In the genomic region with DNA sequence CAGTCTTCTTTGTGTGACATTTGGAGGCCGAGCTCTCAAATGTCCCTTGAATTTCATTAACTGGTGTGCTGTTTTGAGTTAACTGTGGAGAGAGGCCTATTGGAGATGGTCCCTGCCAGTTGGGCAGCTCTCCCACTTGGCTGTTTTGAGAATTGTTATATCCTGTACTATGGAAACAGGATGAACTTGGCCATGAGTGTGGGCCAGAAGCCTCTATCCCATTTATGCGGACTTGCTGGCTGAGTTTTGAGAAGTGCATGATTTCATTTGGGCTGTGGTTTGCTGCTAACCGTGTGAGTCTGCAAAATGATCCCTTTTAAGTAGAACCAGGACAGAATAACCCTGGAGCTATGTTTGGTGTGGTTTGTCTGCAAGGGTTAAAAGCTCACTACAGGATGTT, we compare ENCODE assay signal across 10 cellular contexts.
DNase-seq lines count a peak whose midpoint lies in the region; ATAC-seq and TF ChIP-seq lines count a peak whose summit lies in the region.
"Had no signal": no experiment of that assay in that cellular context is flagged by ENCODE, and none has a peak within 500 bp of the region (broad histone marks: within the 10 kb centered on the region; RNA-seq: fewer than 3 reads in every experiment).

No MANE protein-coding gene starts in this region.

- H3K4me3 ChIP-seq in ACC112 (ENCODE audit: low read depth, low read length) (no peak overlapping the region), neuronal stem cell (ENCODE audit: low read length in 2 of 2) (no peak overlapping the region), MM.1S (ENCODE audit: low read length) (no peak overlapping the region)

- H3K27me3 ChIP-seq in ACC112 (ENCODE audit: insufficient read depth, low read length) (no peaks in the 10 kb centered on the region), neuronal stem cell (ENCODE audit: control insufficient read depth in 3 of 3, insufficient read depth in 3 of 3, low read depth in 1 of 3, low read length in 3 of 3) (no peaks in the 10 kb centered on the region), MM.1S (replicated peaks; ENCODE audit: insufficient read depth, low read length) (no peaks in the 10 kb centered on the region)

- H3K4me1 ChIP-seq in ACC112 (ENCODE audit: control insufficient read depth, insufficient read depth, low read length, unreplicated experiment) = peaks cover 16% of the 10 kb centered on the region
- H3K4me1 ChIP-seq in neuronal stem cell (ENCODE audit: control insufficient read depth in 2 of 2, insufficient read depth in 1 of 2, low read depth in 1 of 2, low read length in 2 of 2) = peaks cover 7% of the 10 kb centered on the region in 2 donors
- H3K4me1 ChIP-seq in MM.1S (ENCODE audit: low read length) = no peaks in the 10 kb centered on the region

- no peaks in the 10 kb centered on the region for H3K9me2 ChIP-seq in MM.1S (replicated peaks; ENCODE audit: insufficient read depth, low read length)

- H3K79me1 ChIP-seq in neuronal stem cell (ENCODE audit: low read depth, low read length) = peaks cover under 1% of the 10 kb centered on the region

- H3K9ac ChIP-seq in neuronal stem cell (ENCODE audit: low read depth, low read length, poor library complexity) = no peak overlapping the region
- no peak overlapping the region for H3K9ac ChIP-seq in MM.1S (ENCODE audit: low read length)

- no peak for TF ChIP-seq CTCF in MM.1S (IDR thresholded peaks at IDR 0.05; ENCODE audit: low read length)

- H3K4me2 ChIP-seq in neuronal stem cell (ENCODE audit: insufficient read depth, low read length, poor library complexity, severe bottlenecking) (no peak overlapping the region), MM.1S (ENCODE audit: low read depth, low read length) (no peak overlapping the region)

- H3F3A ChIP-seq in MM.1S (ENCODE audit: insufficient read depth, low read length) = no peaks in the 10 kb centered on the region

- H3K36me3 ChIP-seq in ACC112 (ENCODE audit: insufficient read depth, low read length) (no peaks in the 10 kb centered on the region), neuronal stem cell (replicated peaks in 1 of 2; ENCODE audit: control insufficient read depth in 2 of 2, insufficient read depth in 2 of 2, low read length in 2 of 2) (no peaks in the 10 kb centered on the region), MM.1S (replicated peaks; ENCODE audit: insufficient read depth, low read length) (no peaks in the 10 kb centered on the region)

- no peak overlapping the region for H4K91ac ChIP-seq in neuronal stem cell (ENCODE audit: low read depth, low read length, poor library complexity)

- H4K20me1 ChIP-seq in MM.1S (ENCODE audit: insufficient read depth, low read length) = no peaks in the 10 kb centered on the region

- H3K9me3 ChIP-seq in neuronal stem cell (replicated peaks in 1 of 2; ENCODE audit: control insufficient read depth in 2 of 2, insufficient read depth in 1 of 2, low read depth in 1 of 2, low read length in 2 of 2) (no peaks in the 10 kb centered on the region), MM.1S (replicated peaks; ENCODE audit: insufficient read depth, low read length) (no peaks in the 10 kb centered on the region)

- H2AFZ ChIP-seq in ACC112 (ENCODE audit: low read length, unreplicated experiment) (no peak overlapping the region), neuronal stem cell (ENCODE audit: low read length) (peak overlapping the region; percentile 24), MM.1S (ENCODE audit: low read length) (no peak overlapping the region)

- H3K79me2 ChIP-seq in ACC112 (ENCODE audit: control insufficient read depth, insufficient read depth, low read length, unreplicated experiment) (peaks cover 3% of the 10 kb centered on the region), MM.1S (ENCODE audit: low read length) (peaks cover 3% of the 10 kb centered on the region; the same call in 1 of the 2 replicates)

- no CpG with 5 or more reads among the region's 3 CpGs for WGBS in neuronal stem cell (ENCODE audit: extremely low coverage in 2 of 2, insufficient read length in 2 of 2, insufficient replicate concordance in 1 of 2), 2 donors

- H3K4ac ChIP-seq in neuronal stem cell (ENCODE audit: low read length) = no peak overlapping the region

- no peak overlapping the region for H3K23ac ChIP-seq in neuronal stem cell (ENCODE audit: low read depth, low read length, poor library complexity)

- no peak overlapping the region for H4K8ac ChIP-seq in neuronal stem cell (ENCODE audit: low read depth, low read length)

- H3K27ac ChIP-seq in ACC112 (ENCODE audit: low read depth, low read length) (peak overlapping the region; percentile 78), neuronal stem cell (replicated peaks; ENCODE audit: low read length) (no peak overlapping the region), MM.1S (ENCODE audit: low read length) (no peak overlapping the region)
- H3K27ac ChIP-seq: HL-60 had no signal

- no peak overlapping the region for H2BK120ac ChIP-seq in neuronal stem cell (ENCODE audit: low read depth, low read length)

- H2BK15ac ChIP-seq in neuronal stem cell (ENCODE audit: low read length) = no peak overlapping the region

- peak; percentile 97 for DNase-seq in fibroblast of the conjunctiva (ENCODE audit: low read depth)
- DNase-seq in neuronal stem cell (ENCODE audit: low spot score) = no peak
- DNase-seq in MM.1S = no peak
- no peak for DNase-seq in islet precursor cell
- DNase-seq in effector CD4-positive, alpha-beta T cell = no peak
- DNase-seq in NCI-H1694 (lab: John Stamatoyannopoulos, UW) = no peak
- DNase-seq: activated CD8-positive, alpha-beta memory T cell treated with anti-CD3 and anti-CD28 coated beads, Interleukin-2, amount 10 ng/mL, durations not matched to agents 7 days and 5 days had no signal

- no peak overlapping the region for H2BK5ac ChIP-seq in neuronal stem cell (ENCODE audit: low read length)

- no peak overlapping the region for H2AK5ac ChIP-seq in neuronal stem cell (ENCODE audit: low read depth, low read length)

- H3K14ac ChIP-seq in neuronal stem cell (ENCODE audit: low read length) = no peak overlapping the region

- H3K18ac ChIP-seq in neuronal stem cell (ENCODE audit: low read length) = no peak overlapping the region

- ATAC-seq in SK-N-SH treated with all-trans-retinoic acid at 6 μM for 48 hours = peak; percentile 97
- ATAC-seq: activated CD8-positive, alpha-beta memory T cell treated with anti-CD3 and anti-CD28 coated beads, Interleukin-2, amount 10 ng/mL, durations not matched to agents 7 days and 5 days had no signal

- H2BK12ac ChIP-seq in neuronal stem cell (ENCODE audit: low read length) = no peak overlapping the region

TF ChIP-seq in SK-N-SH treated with all-trans-retinoic acid at 6 μM for 48 hours, 23 proteins besides CTCF, POLR2A, EP300 and RAD21:
- no peak for TF ChIP-seq OSR1 (CRISPR knock-in tag; IDR thresholded peaks at IDR 0.05)
- TF ChIP-seq ZFP3 (CRISPR knock-in tag; IDR thresholded peaks at IDR 0.05) = no peak
- peak; percentile 44; the same call in 1 of the 2 replicates for TF ChIP-seq ISL1 (CRISPR knock-in tag; IDR thresholded peaks at IDR 0.05)
- no peak for TF ChIP-seq ZNF565 (CRISPR knock-in tag; conservative IDR thresholded peaks at IDR 0.05; ENCODE audit: low read depth)
- no peak for TF ChIP-seq ESRRG (CRISPR knock-in tag; IDR thresholded peaks at IDR 0.05)
- peak; percentile 87 for TF ChIP-seq TCF4 (CRISPR knock-in tag; IDR thresholded peaks at IDR 0.05; ENCODE audit: borderline replicate concordance)
- no peak for TF ChIP-seq CSDC2 (CRISPR knock-in tag; IDR thresholded peaks at IDR 0.05)
- TF ChIP-seq, protein P1, sequence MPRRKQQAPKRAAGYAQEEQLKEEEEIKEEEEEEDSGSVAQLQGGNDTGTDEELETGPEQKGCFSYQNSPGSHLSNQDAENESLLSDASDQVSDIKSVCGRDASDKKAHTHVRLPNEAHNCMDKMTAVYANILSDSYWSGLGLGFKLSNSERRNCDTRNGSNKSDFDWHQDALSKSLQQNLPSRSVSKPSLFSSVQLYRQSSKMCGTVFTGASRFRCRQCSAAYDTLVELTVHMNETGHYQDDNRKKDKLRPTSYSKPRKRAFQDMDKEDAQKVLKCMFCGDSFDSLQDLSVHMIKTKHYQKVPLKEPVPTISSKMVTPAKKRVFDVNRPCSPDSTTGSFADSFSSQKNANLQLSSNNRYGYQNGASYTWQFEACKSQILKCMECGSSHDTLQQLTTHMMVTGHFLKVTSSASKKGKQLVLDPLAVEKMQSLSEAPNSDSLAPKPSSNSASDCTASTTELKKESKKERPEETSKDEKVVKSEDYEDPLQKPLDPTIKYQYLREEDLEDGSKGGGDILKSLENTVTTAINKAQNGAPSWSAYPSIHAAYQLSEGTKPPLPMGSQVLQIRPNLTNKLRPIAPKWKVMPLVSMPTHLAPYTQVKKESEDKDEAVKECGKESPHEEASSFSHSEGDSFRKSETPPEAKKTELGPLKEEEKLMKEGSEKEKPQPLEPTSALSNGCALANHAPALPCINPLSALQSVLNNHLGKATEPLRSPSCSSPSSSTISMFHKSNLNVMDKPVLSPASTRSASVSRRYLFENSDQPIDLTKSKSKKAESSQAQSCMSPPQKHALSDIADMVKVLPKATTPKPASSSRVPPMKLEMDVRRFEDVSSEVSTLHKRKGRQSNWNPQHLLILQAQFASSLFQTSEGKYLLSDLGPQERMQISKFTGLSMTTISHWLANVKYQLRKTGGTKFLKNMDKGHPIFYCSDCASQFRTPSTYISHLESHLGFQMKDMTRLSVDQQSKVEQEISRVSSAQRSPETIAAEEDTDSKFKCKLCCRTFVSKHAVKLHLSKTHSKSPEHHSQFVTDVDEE (CRISPR knock-in tag; IDR thresholded peaks at IDR 0.05) = peak; percentile 83
